Comparison of ENCODE assay signal across 37 cellular contexts in genomic region chr4:114864060-114864459, GRCh38.
"Had no signal": no experiment of that assay in that cellular context is flagged by ENCODE, and none has a peak within 500 bp of the region (broad histone marks: within the 10 kb centered on the region; RNA-seq: fewer than 3 reads in every experiment).

No MANE protein-coding gene starts in this region.

- H3K9me3 Mint-ChIP-seq: activated B cell treated with CpG ODN at 0.5 μM for 24 hours; activated CD4-positive, alpha-beta memory T cell treated with anti-CD3 and anti-CD28 coated beads, Interleukin-2, amount 10 ng/mL, durations not matched to agents 7 days and 5 days; activated naive CD8-positive, alpha-beta T cell treated with anti-CD3 and anti-CD28 coated beads, Interleukin-2, amount 10 ng/mL, durations not matched to agents 7 days and 5 days; activated T-helper 17 cell treated with anti-CD3 and anti-CD28 coated beads, Interleukin-2, amount 50 U/mL, for 72 hours; central memory CD8-positive, alpha-beta T cell had no signal

- H3K4me1 ChIP-seq: ascending aorta, colonic mucosa had no signal

- ATAC-seq: activated CD8-positive, alpha-beta memory T cell treated with anti-CD3 and anti-CD28 coated beads, Interleukin-2, amount 10 ng/mL, durations not matched to agents 7 days and 5 days; activated T-cell treated with anti-CD3 and anti-CD28 coated beads, Interleukin-2, amount 50 U/mL, for 72 hours; activated T-helper 17 cell treated with anti-CD3 and anti-CD28 coated beads, Interleukin-2, amount 50 U/mL, for 72 hours; Right ventricle myocardium inferior; SK-N-SH treated with all-trans-retinoic acid at 6 μM for 48 hours had no signal

- H3K27me3 ChIP-seq: ascending aorta, cardiac muscle cell, colonic mucosa had no signal

- H3K4me3 ChIP-seq: ascending aorta, cardiac muscle cell, colonic mucosa, PC-9 had no signal

- H3K27ac Mint-ChIP-seq: activated B cell treated with CpG ODN at 0.5 μM for 24 hours; activated CD4-positive, alpha-beta memory T cell treated with anti-CD3 and anti-CD28 coated beads, Interleukin-2, amount 10 ng/mL, durations not matched to agents 7 days and 5 days; activated CD8-positive, alpha-beta memory T cell treated with anti-CD3 and anti-CD28 coated beads, Interleukin-2, amount 10 ng/mL, durations not matched to agents 7 days and 5 days; activated naive CD8-positive, alpha-beta T cell treated with anti-CD3 and anti-CD28 coated beads, Interleukin-2, amount 10 ng/mL, durations not matched to agents 7 days and 5 days; activated T-cell treated with anti-CD3 and anti-CD28 coated beads, Interleukin-2, amount 50 U/mL, for 72 hours; activated T-helper 17 cell treated with anti-CD3 and anti-CD28 coated beads, Interleukin-2, amount 50 U/mL, for 72 hours had no signal

- H3K4me2 ChIP-seq: PC-9 had no signal

- DNase-seq: activated B cell treated with CpG ODN at 0.5 μM for 24 hours; activated CD4-positive, alpha-beta memory T cell treated with anti-CD3 and anti-CD28 coated beads, Interleukin-2, amount 10 ng/mL, durations not matched to agents 7 days and 5 days; activated CD4-positive, alpha-beta T cell treated with anti-CD3 and anti-CD28 coated beads for 4 hours; activated CD4-positive, CD25-positive, alpha-beta regulatory T cell treated with anti-CD3 and anti-CD28 coated beads, Interleukin-2, amount 50 U/mL, for 72 hours; activated CD8-positive, alpha-beta memory T cell treated with anti-CD3 and anti-CD28 coated beads for 24 hours; activated CD8-positive, alpha-beta memory T cell treated with anti-CD3 and anti-CD28 coated beads, Interleukin-2, amount 10 ng/mL, durations not matched to agents 7 days and 5 days; activated CD8-positive, alpha-beta memory T cell treated with anti-CD3 and anti-CD28 coated beads, Interleukin-2, amount 50 U/mL, for 48 hours; activated effector memory CD4-positive, alpha-beta T cell treated with anti-CD3 and anti-CD28 coated beads, Interleukin-2, amount 50 U/mL, for 16 hours; activated naive CD4-positive, alpha-beta T cell; activated naive CD4-positive, alpha-beta T cell treated with anti-CD3 and anti-CD28 coated beads, Interleukin-2, amount 50 U/mL, for 16 hours; activated naive CD8-positive, alpha-beta T cell treated with anti-CD3 and anti-CD28 coated beads, Interleukin-2, amount 10 ng/mL, durations not matched to agents 7 days and 5 days; activated T-cell treated with anti-CD3 and anti-CD28 coated beads, Interleukin-2, amount 50 U/mL, for 72 hours; amygdala; colonic mucosa; NCI-H1048; NCI-H1105 treated with DMSO at 0.1 percent for 48 hours; NCI-H1436; NCI-H1694; NCI-H2029; NCI-H345; NCI-H526; NCI-H748 treated with DMSO at 0.1 percent for 48 hours; NK-92 treated with Interleukin-12 subunit alpha and Interleukin-12 subunit beta, amount 100 ng/mL, for 24 hours; PC-9; SIG-M5; SW 1271; T-helper 1 cell; T-helper 2 cell; T-helper 9 cell had no signal

- H3K9me3 ChIP-seq: ascending aorta, colonic mucosa had no signal

- H3K36me3 ChIP-seq: ascending aorta, cardiac muscle cell, colonic mucosa had no signal

- H3K36me3 Mint-ChIP-seq: activated CD8-positive, alpha-beta memory T cell treated with anti-CD3 and anti-CD28 coated beads, Interleukin-2, amount 10 ng/mL, durations not matched to agents 7 days and 5 days; activated naive CD8-positive, alpha-beta T cell treated with anti-CD3 and anti-CD28 coated beads, Interleukin-2, amount 10 ng/mL, durations not matched to agents 7 days and 5 days had no signal

- H3K27ac ChIP-seq: ascending aorta, cardiac muscle cell, colonic mucosa, PC-9, RWPE1, VCaP had no signal

- H2AFZ ChIP-seq: PC-9 had no signal
